ENCODE assay signal across 25 cellular contexts in genomic region chr5:94891565-94892362, GRCh38.
"Had no signal": no experiment of that assay in that cellular context is flagged by ENCODE, and none has a peak within 500 bp of the region (broad histone marks: within the 10 kb centered on the region; RNA-seq: fewer than 3 reads in every experiment).

No MANE protein-coding gene starts in this region.

- H3K27ac ChIP-seq: colonic mucosa, esophagus muscularis mucosa, foreskin keratinocyte, lower lobe of right lung, neutrophil, pancreas, right lobe of liver, suprapubic skin, transverse colon, upper lobe of right lung, uterus had no signal

- DNase-seq: colonic mucosa; effector CD8-positive, alpha-beta T cell; foreskin keratinocyte; hypothalamus; immature natural killer cell; islet precursor cell; kidney glomerular epithelial cell; left ventricle myocardium superior; lower lobe of right lung; natural killer cell; pancreas; right lobe of liver; small intestine; stimulated activated CD4-positive, alpha-beta T cell treated with anti-CD3 and anti-CD28 coated beads, Interleukin-15, amount 100 ng/mL, for 24 hours; stimulated activated CD4-positive, alpha-beta T cell treated with anti-CD3 and anti-CD28 coated beads, Interleukin-2, amount 100 ng/mL, for 48 hours; stimulated activated CD8-positive, alpha-beta memory T cell treated with anti-CD3 and anti-CD28 coated beads, Interleukin-4, amount 100 ng/mL, for 48 hours; stimulated activated naive CD4-positive, alpha-beta T cell; stimulated activated naive CD8-positive, alpha-beta T cell treated with anti-CD3 and anti-CD28 coated beads, Interleukin-15, amount 100 ng/mL, for 72 hours; transverse colon; upper lobe of right lung; uterus had no signal

- H3K4me3 ChIP-seq: colonic mucosa, esophagus muscularis mucosa, lower lobe of right lung, pancreas, right lobe of liver, suprapubic skin, transverse colon, upper lobe of right lung, uterus had no signal

- H3K4me1 ChIP-seq: colonic mucosa, esophagus muscularis mucosa, foreskin keratinocyte, lower lobe of right lung, pancreas, right lobe of liver, suprapubic skin, transverse colon, upper lobe of right lung, uterus had no signal

- H3K27me3 ChIP-seq: colonic mucosa, esophagus muscularis mucosa, foreskin keratinocyte, neutrophil, pancreas, right lobe of liver, suprapubic skin, transverse colon, upper lobe of right lung, uterus had no signal

- H3K36me3 ChIP-seq: colonic mucosa, esophagus muscularis mucosa, pancreas, right lobe of liver, suprapubic skin, transverse colon, upper lobe of right lung, uterus had no signal

- FAIRE-seq: endothelial cell of umbilical vein, pancreas, small intestine had no signal

- H3K9me3 ChIP-seq: colonic mucosa, esophagus muscularis mucosa, lower lobe of right lung, neutrophil, pancreas, right lobe of liver, suprapubic skin, transverse colon, upper lobe of right lung, uterus had no signal
